Comparison of ENCODE assay signal across 9 cellular contexts in genomic region chr13:108460043-108460442, GRCh38.
"Had no signal": no experiment of that assay in that cellular context is flagged by ENCODE, and none has a peak within 500 bp of the region (broad histone marks: within the 10 kb centered on the region; RNA-seq: fewer than 3 reads in every experiment).

No MANE protein-coding gene starts in this region.

- H3K9me3 ChIP-seq: HAP-1 had no signal

- H3K4me3 Mint-ChIP-seq: GM23338, HFFc6 had no signal

- H3K4me1 ChIP-seq: HAP-1 had no signal

- DNase-seq: H7, HFFc6, IMR-90, KBM-7 had no signal

- H3K27ac ChIP-seq: HL-60 had no signal

- H3K27ac Mint-ChIP-seq: GM23338, HFFc6 had no signal

- ATAC-seq: GM23338, HCT116 had no signal

- H3K36me3 ChIP-seq: HAP-1 had no signal

- H3K4me2 ChIP-seq: GM23338 had no signal

- FAIRE-seq: H1 had no signal

- H3K4me1 Mint-ChIP-seq: GM23338 had no signal

- H3K4me3 ChIP-seq: GM23338, HAP-1 had no signal
